ENCODE assay signal across 8 cellular contexts in genomic region chr17:57009737-57010445, GRCh38. TPM values are rescaled to one million over a fixed set of nuclear protein-coding genes. Genes with fewer than 3 reads are reported as not detected.
DNase-seq lines count a peak whose midpoint lies in the region; ATAC-seq lines count a peak whose summit lies in the region.

No MANE protein-coding gene starts in this region.

- no peaks in the 10 kb centered on the region for H3K9me3 ChIP-seq in skeletal muscle satellite cell (replicated peaks; ENCODE audit: low read length)

- no peaks in the 10 kb centered on the region for H3K4me1 ChIP-seq in skeletal muscle satellite cell (ENCODE audit: control insufficient read depth, insufficient read depth, low read length)

- ATAC-seq in GM21526 (IDR thresholded peaks at IDR 0.05; ENCODE audit: low FRiP score, unreplicated experiment) (peak; percentile 64), HG03135 (IDR thresholded peaks at IDR 0.05; ENCODE audit: unreplicated experiment) (no peak)
- peak; percentile 79 for ATAC-seq in activated naive CD8-positive, alpha-beta T cell treated with anti-CD3 and anti-CD28 coated beads, Interleukin-2, amount 50 U/mL, for 24 hours

- H3K4me2 ChIP-seq in skeletal muscle satellite cell (ENCODE audit: low read length) = peak overlapping the region; percentile 22

- DNase-seq in CMK (ENCODE audit: low read depth) (peak; percentile 27), MV-4-11 (lab: John Stamatoyannopoulos, UW) (peak; percentile 65), SKM-1 treated with dmso at 0.1 percent for 144 hours (lab: John Stamatoyannopoulos, UW; ENCODE audit: unreplicated experiment) (peak; percentile 46), hepatic stellate cell (ENCODE audit: low spot score) (peak; percentile 57)
- DNase-seq in activated naive CD8-positive, alpha-beta T cell treated with anti-CD3 and anti-CD28 coated beads, Interleukin-2, amount 50 U/mL, for 24 hours = peak; percentile 50

- H3K27me3 Mint-ChIP-seq in activated naive CD8-positive, alpha-beta T cell treated with anti-CD3 and anti-CD28 coated beads, Interleukin-2, amount 50 U/mL, for 24 hours = no peaks in the 10 kb centered on the region

- H3K36me3 Mint-ChIP-seq in activated naive CD8-positive, alpha-beta T cell treated with anti-CD3 and anti-CD28 coated beads, Interleukin-2, amount 50 U/mL, for 24 hours (ENCODE audit: low read depth) = no peaks in the 10 kb centered on the region

- H3K4me3 Mint-ChIP-seq in activated naive CD8-positive, alpha-beta T cell treated with anti-CD3 and anti-CD28 coated beads, Interleukin-2, amount 50 U/mL, for 24 hours = peak overlapping the region; percentile 2

- no peak overlapping the region for H3K9ac ChIP-seq in skeletal muscle satellite cell (ENCODE audit: low read depth, low read length)

- no peak overlapping the region for H3K27ac Mint-ChIP-seq in activated naive CD8-positive, alpha-beta T cell treated with anti-CD3 and anti-CD28 coated beads, Interleukin-2, amount 50 U/mL, for 24 hours

- peaks cover 4% of the 10 kb centered on the region for H3K36me3 ChIP-seq in skeletal muscle satellite cell (ENCODE audit: insufficient read depth, low read length)

- H3K9me3 Mint-ChIP-seq in activated naive CD8-positive, alpha-beta T cell treated with anti-CD3 and anti-CD28 coated beads, Interleukin-2, amount 50 U/mL, for 24 hours = no peaks in the 10 kb centered on the region

- H3K4me1 Mint-ChIP-seq in activated naive CD8-positive, alpha-beta T cell treated with anti-CD3 and anti-CD28 coated beads, Interleukin-2, amount 50 U/mL, for 24 hours = peaks cover 14% of the 10 kb centered on the region

- H3K27me3 ChIP-seq in skeletal muscle satellite cell (ENCODE audit: control insufficient read depth, insufficient read depth, low read length) = peaks cover 7% of the 10 kb centered on the region

- H3K4me3 ChIP-seq in skeletal muscle satellite cell (ENCODE audit: low read length) = no peak overlapping the region

RNA-seq across cellular contexts. Expression of gene SCPEP1, which starts 32.0 kb away (rescaled TPM):
- 23.1 and 25.3 TPM in 2 replicates for total RNA-seq in skeletal muscle satellite cell (2012; rRNA removed)

RNA-seq across cellular contexts. Expression of gene COIL, which starts 49.0 kb away (rescaled TPM):
- 9.8 and 15.2 TPM in 2 replicates for total RNA-seq in skeletal muscle satellite cell (2012; rRNA removed)
